ENCODE assay signal across 8 cellular contexts in genomic region chr11:103601230-103601846, GRCh38.
A peak's percentile ranks its signal among the peaks of the same experiment; 100 is the strongest.
DNase-seq lines count a peak whose midpoint lies in the region; ATAC-seq, FAIRE-seq and TF ChIP-seq lines count a peak whose summit lies in the region.

No MANE protein-coding gene starts in this region.

- intact Hi-C loops in CD4-positive, alpha-beta T cell (cut with DNase I, micrococcal nuclease) = loop anchor here (5.0 to 10.0 kb wide), 3 partner anchors 274 to 567 kb away; no protein-coding TSS in a partner anchor

- H3K27me3 ChIP-seq in CD4-positive, alpha-beta T cell (ENCODE audit: control insufficient read depth, insufficient read depth, low read length) = no peaks in the 10 kb centered on the region

- H3K27ac Mint-ChIP-seq in CD4-positive, alpha-beta T cell = no peak overlapping the region

- no peak overlapping the region for H3K27ac ChIP-seq in CD4-positive, alpha-beta T cell (ENCODE audit: low read depth, low read length)

- peak; percentile 26 for FAIRE-seq in endometrium (lab: Jason Lieb, UNC)

- peak; percentile 49 for ATAC-seq in CD4-positive, alpha-beta T cell (ENCODE audit: poor library complexity)
- ATAC-seq in GM18861 (IDR thresholded peaks at IDR 0.05; ENCODE audit: unreplicated experiment) = peak; percentile 95
- peak; percentile 97 for ATAC-seq in HG02938 (IDR thresholded peaks at IDR 0.05; ENCODE audit: unreplicated experiment)
- ATAC-seq in SK-N-SH treated with all-trans-retinoic acid at 6 μM for 48 hours = peak; percentile 97

- CTCF ChIA-PET in CD4-positive, alpha-beta T cell (lab: Charles Lee) = interaction anchor here (0.7 kb wide), 1 partner anchor 10 kb away, joined by 3 read pairs; no protein-coding TSS in a partner anchor

- no peaks in the 10 kb centered on the region for H3K36me3 Mint-ChIP-seq in CD4-positive, alpha-beta T cell (ENCODE audit: low read depth)

- H3K4me1 Mint-ChIP-seq in CD4-positive, alpha-beta T cell (ENCODE audit: low read depth) = no peaks in the 10 kb centered on the region

- peak; percentile 42 for TF ChIP-seq CTCF in CD4-positive, alpha-beta T cell (IDR thresholded peaks at IDR 0.05)

- no peaks in the 10 kb centered on the region for H3K9me3 ChIP-seq in CD4-positive, alpha-beta T cell (ENCODE audit: control insufficient read depth, low read length)

- H3K27me3 Mint-ChIP-seq in CD4-positive, alpha-beta T cell = peaks cover 6% of the 10 kb centered on the region

- H3K9me3 Mint-ChIP-seq in CD4-positive, alpha-beta T cell = no peaks in the 10 kb centered on the region

- POLR2A ChIA-PET in CD4-positive, alpha-beta T cell (lab: Charles Lee) = no interaction called here

- peak in 1 of 10 experiments; percentile 2 for DNase-seq in CD4-positive, alpha-beta T cell
- DNase-seq in NCI-H1417 (lab: John Stamatoyannopoulos, UW) = peak; percentile 48 to 80 (median 58)
- peak; percentile 15 for DNase-seq in middle frontal gyrus (ENCODE audit: extremely low spot score, low spot score)
- DNase-seq in DMS79 treated with DMSO at 0.1 percent for 48 hours (lab: John Stamatoyannopoulos, UW) = no peak

- no peak overlapping the region for H3K4me3 Mint-ChIP-seq in CD4-positive, alpha-beta T cell

TF ChIP-seq in SK-N-SH treated with all-trans-retinoic acid at 6 μM for 48 hours, 23 proteins besides CTCF, POLR2A, EP300 and RAD21:
- TF ChIP-seq PATZ1 (CRISPR knock-in tag; IDR thresholded peaks at IDR 0.05; ENCODE audit: borderline replicate concordance) = no peak
- no peak for TF ChIP-seq TCF4 (CRISPR knock-in tag; IDR thresholded peaks at IDR 0.05; ENCODE audit: borderline replicate concordance)
- no peak for TF ChIP-seq ARNTL (CRISPR knock-in tag; IDR thresholded peaks at IDR 0.05; ENCODE audit: borderline replicate concordance, low read depth)
- TF ChIP-seq ZC3H10 (CRISPR knock-in tag; IDR thresholded peaks at IDR 0.05) = no peak
- TF ChIP-seq PPARA (CRISPR knock-in tag; IDR thresholded peaks at IDR 0.05; ENCODE audit: borderline replicate concordance) = no peak
- no peak for TF ChIP-seq ZNF70 (CRISPR knock-in tag; IDR thresholded peaks at IDR 0.05)
- TF ChIP-seq GLIS3 (CRISPR knock-in tag; IDR thresholded peaks at IDR 0.05) = no peak
- no peak for TF ChIP-seq CSDC2 (CRISPR knock-in tag; IDR thresholded peaks at IDR 0.05)
- TF ChIP-seq ZNF8 (CRISPR knock-in tag; IDR thresholded peaks at IDR 0.05) = no peak
- no peak for TF ChIP-seq CREB5 (CRISPR knock-in tag; IDR thresholded peaks at IDR 0.05; ENCODE audit: low read depth)
- no peak for TF ChIP-seq TOX (CRISPR knock-in tag; IDR thresholded peaks at IDR 0.05; ENCODE audit: borderline replicate concordance)
- no peak for TF ChIP-seq TSHZ2 (CRISPR knock-in tag; IDR thresholded peaks at IDR 0.05)
- TF ChIP-seq RARB (CRISPR knock-in tag; IDR thresholded peaks at IDR 0.05) = no peak
- no peak for TF ChIP-seq CSRNP3 (CRISPR knock-in tag; IDR thresholded peaks at IDR 0.05)
- no peak for TF ChIP-seq OSR1 (CRISPR knock-in tag; IDR thresholded peaks at IDR 0.05)
- TF ChIP-seq ISL1 (CRISPR knock-in tag; IDR thresholded peaks at IDR 0.05) = no peak
- TF ChIP-seq ZFP3 (CRISPR knock-in tag; IDR thresholded peaks at IDR 0.05) = no peak
- TF ChIP-seq POU6F1 (CRISPR knock-in tag; IDR thresholded peaks at IDR 0.05; ENCODE audit: borderline replicate concordance, low read depth) = no peak
- TF ChIP-seq BACH2 (CRISPR knock-in tag; IDR thresholded peaks at IDR 0.05; ENCODE audit: borderline replicate concordance) = no peak
